In the genomic region with DNA sequence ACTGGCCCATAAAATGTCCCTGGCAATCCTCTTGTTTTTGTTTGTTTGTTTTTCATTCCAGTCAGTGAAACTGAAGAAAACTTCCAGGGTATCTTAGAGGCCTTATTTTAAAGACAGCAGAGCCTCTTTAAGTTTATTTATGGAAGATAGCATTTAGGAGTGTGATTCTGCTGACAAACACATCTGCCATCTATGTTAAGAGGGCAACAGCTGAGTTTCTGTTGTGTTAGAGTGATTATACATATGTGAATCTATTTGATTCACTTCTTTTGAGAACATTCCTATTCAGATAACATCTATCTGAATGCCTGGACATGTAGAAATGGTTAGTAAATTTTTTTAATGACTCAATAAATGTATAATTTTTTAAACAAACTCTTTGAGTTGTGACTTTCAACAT, we compare ENCODE assay signal across 28 cellular contexts.
"Had no signal": no experiment of that assay in that cellular context is flagged by ENCODE, and none has a peak within 500 bp of the region (broad histone marks: within the 10 kb centered on the region; RNA-seq: fewer than 3 reads in every experiment).

No MANE protein-coding gene starts in this region.

- H3K36me3 ChIP-seq: esophagus muscularis mucosa, left ventricle myocardium inferior, sigmoid colon, stomach, tibial artery, upper lobe of right lung had no signal

- H3K9me3 ChIP-seq: psoas muscle, sigmoid colon, upper lobe of right lung had no signal

- ATAC-seq: naive thymus-derived CD4-positive, alpha-beta T cell; psoas muscle; stimulated activated naive B cell treated with anti-CD40 and anti-IgM and Interleukin-4, amounts not matched to agents 10 μg/mL and 1 μg/mL and 100 μg/mL, for 72 hours; upper lobe of right lung had no signal

- H3K27ac ChIP-seq: esophagus muscularis mucosa, left ventricle myocardium inferior, parathyroid adenoma, psoas muscle, sigmoid colon, stomach, tibial artery, upper lobe of right lung had no signal

- H3K79me2 ChIP-seq: parathyroid adenoma had no signal

- DNase-seq: activated CD4-positive, alpha-beta memory T cell treated with anti-CD3 and anti-CD28 coated beads for 36 hours; activated CD4-positive, alpha-beta T cell treated with anti-CD3 and anti-CD28 coated beads, Interleukin-2, amount 10 ng/mL, durations not matched to agents 24 days and 14 days; activated CD4-positive, CD25-positive, alpha-beta regulatory T cell treated with anti-CD3 and anti-CD28 coated beads, Interleukin-2, amount 50 U/mL, for 72 hours; activated CD8-positive, alpha-beta memory T cell treated with anti-CD3 and anti-CD28 coated beads, Interleukin-2, amount 50 U/mL, for 4 hours; activated effector memory CD4-positive, alpha-beta T cell treated with anti-CD3 and anti-CD28 coated beads, Interleukin-2, amount 50 U/mL, for 16 hours; activated naive CD4-positive, alpha-beta T cell treated with anti-CD3 and anti-CD28 coated beads for 36 hours; activated naive CD8-positive, alpha-beta T cell treated with anti-CD3 and anti-CD28 coated beads for 36 hours; activated T-cell treated with anti-CD3 and anti-CD28 coated beads, Interleukin-2, amount 50 U/mL, for 1 hour; amniotic stem cell; caudate nucleus; endodermal cell; foreskin melanocyte; left ventricle myocardium inferior; naive thymus-derived CD4-positive, alpha-beta T cell; nucleus accumbens; psoas muscle; sigmoid colon; stimulated activated CD4-positive, alpha-beta T cell treated with anti-CD3 and anti-CD28 coated beads, Interleukin-15, amount 100 ng/mL, for 24 hours; stimulated activated CD4-positive, alpha-beta T cell treated with anti-CD3 and anti-CD28 coated beads, Interleukin-2, amount 100 ng/mL, for 24 hours; stimulated activated naive B cell treated with anti-CD40 and anti-IgM and Interleukin-4, amounts not matched to agents 10 μg/mL and 1 μg/mL and 100 μg/mL, for 72 hours; stomach; T-helper 2 cell; tibial artery; upper lobe of right lung had no signal

- H2AFZ ChIP-seq: parathyroid adenoma had no signal

- H3K27me3 ChIP-seq: esophagus muscularis mucosa, sigmoid colon, stomach, tibial artery, upper lobe of right lung had no signal

- FAIRE-seq: islet of Langerhans had no signal

- H3K4me3 ChIP-seq: esophagus muscularis mucosa, left ventricle myocardium inferior, lung, psoas muscle, sigmoid colon, stomach, tibial artery, upper lobe of right lung had no signal

- H3K4me1 ChIP-seq: left ventricle myocardium inferior, parathyroid adenoma, psoas muscle, stomach, upper lobe of right lung had no signal
